19 cellular contexts compared by ENCODE assay signal in genomic region chr1:67795179-67795916, GRCh38. TPM values are rescaled to one million over a fixed set of nuclear protein-coding genes. Genes with fewer than 3 reads are reported as not detected.
"Had no signal": no experiment of that assay in that cellular context is flagged by ENCODE, and none has a peak within 500 bp of the region (broad histone marks: within the 10 kb centered on the region; RNA-seq: fewer than 3 reads in every experiment).

No MANE protein-coding gene starts in this region.

- H3K36me3 Mint-ChIP-seq: naive thymus-derived CD4-positive, alpha-beta T cell had no signal

- H3K4me3 Mint-ChIP-seq: activated naive CD4-positive, alpha-beta T cell treated with anti-CD3 and anti-CD28 coated beads for 36 hours; activated naive CD8-positive, alpha-beta T cell treated with anti-CD3 and anti-CD28 coated beads, Interleukin-2, amount 50 U/mL, for 24 hours; naive thymus-derived CD4-positive, alpha-beta T cell had no signal

- DNase-seq: activated CD4-positive, alpha-beta T cell treated with anti-CD3 and anti-CD28 coated beads for 48 hours; activated naive CD4-positive, alpha-beta T cell treated with anti-CD3 and anti-CD28 coated beads for 36 hours; activated naive CD8-positive, alpha-beta T cell treated with anti-CD3 and anti-CD28 coated beads, Interleukin-2, amount 50 U/mL, for 24 hours; aorta; esophagus squamous epithelium; islet precursor cell; mucosa of descending colon; naive thymus-derived CD4-positive, alpha-beta T cell; right cardiac atrium; stimulated activated CD4-positive, alpha-beta T cell treated with anti-CD3 and anti-CD28 coated beads, Interleukin-4, amount 100 ng/mL, for 4 hours; stimulated activated CD8-positive, alpha-beta memory T cell treated with anti-CD3 and anti-CD28 coated beads, Interleukin-4, amount 100 ng/mL, for 48 hours; stimulated activated naive CD4-positive, alpha-beta T cell treated with Interleukin-2 at 50 U/mL for 16 hours; substantia nigra; T-helper 2 cell; trophoblast cell had no signal

- H3K4me2 ChIP-seq: hepatocyte had no signal

- ATAC-seq: activated naive CD8-positive, alpha-beta T cell treated with anti-CD3 and anti-CD28 coated beads, Interleukin-2, amount 50 U/mL, for 24 hours; mucosa of descending colon; naive thymus-derived CD4-positive, alpha-beta T cell; right cardiac atrium had no signal

- H3K27me3 ChIP-seq: cardiac muscle cell, esophagus squamous epithelium, hepatocyte had no signal

- H3K4me3 ChIP-seq: cardiac muscle cell, esophagus squamous epithelium, hepatocyte, mucosa of descending colon, skin epidermis had no signal

- H3K36me3 ChIP-seq: cardiac muscle cell, neutrophil had no signal

- H3K9me3 Mint-ChIP-seq: activated naive CD4-positive, alpha-beta T cell treated with anti-CD3 and anti-CD28 coated beads for 36 hours had no signal

- H3K27ac Mint-ChIP-seq: activated naive CD4-positive, alpha-beta T cell treated with anti-CD3 and anti-CD28 coated beads for 36 hours; activated naive CD8-positive, alpha-beta T cell treated with anti-CD3 and anti-CD28 coated beads, Interleukin-2, amount 50 U/mL, for 24 hours; naive thymus-derived CD4-positive, alpha-beta T cell had no signal

- H3K27ac ChIP-seq: cardiac muscle cell, hepatocyte, neutrophil had no signal

- H3K4me1 Mint-ChIP-seq: activated naive CD8-positive, alpha-beta T cell treated with anti-CD3 and anti-CD28 coated beads, Interleukin-2, amount 50 U/mL, for 24 hours; naive thymus-derived CD4-positive, alpha-beta T cell had no signal

- H3K9me3 ChIP-seq: esophagus squamous epithelium, mucosa of descending colon, neutrophil had no signal

- H2AFZ ChIP-seq: hepatocyte had no signal

RNA-seq across cellular contexts. Expression of gene GNG12, which starts 37.9 kb away (rescaled TPM):
- total RNA-seq: naive thymus-derived CD4-positive, alpha-beta T cell had no signal
- polyA plus RNA-seq: naive thymus-derived CD4-positive, alpha-beta T cell had no signal
